ENCODE assay signal across 17 cellular contexts in the genomic region with DNA sequence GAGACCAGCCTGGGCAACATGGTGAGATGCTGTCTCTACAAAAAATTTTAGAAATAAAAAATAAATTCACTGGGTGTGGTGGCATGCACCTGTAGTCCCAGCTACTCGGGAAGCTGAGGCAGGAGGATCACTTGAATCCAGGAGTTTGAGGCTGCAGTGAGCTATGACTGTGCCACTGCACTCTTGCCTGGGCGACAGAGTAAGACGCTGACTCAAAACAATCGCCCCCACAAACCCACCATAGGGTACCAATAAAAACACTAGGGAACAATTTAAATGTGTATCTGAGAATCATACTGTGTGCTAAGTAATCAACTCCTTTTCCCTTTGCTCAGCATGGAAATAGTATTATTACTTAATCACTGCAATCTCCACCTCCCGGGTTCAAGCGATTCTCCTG. TPM values are rescaled to one million over a fixed set of nuclear protein-coding genes. Genes with fewer than 3 reads are reported as not detected.
DNase-seq lines count a peak whose midpoint lies in the region; ATAC-seq and TF ChIP-seq lines count a peak whose summit lies in the region.
"Not testable (repeated sequence)": the region's sequence is repeated elsewhere in the genome, so short reads cannot be mapped to it uniquely, and the experiment has no call there.
"Had no signal": no experiment of that assay in that cellular context is flagged by ENCODE, and none has a peak within 500 bp of the region (broad histone marks: within the 10 kb centered on the region; RNA-seq: fewer than 3 reads in every experiment).

No MANE protein-coding gene starts in this region.

- peaks cover 15 to 59% (median 38%) of the 10 kb centered on the region in 11 experiments for H3K36me3 ChIP-seq in BLaER1 treated with 17β-estradiol and CSF1 and Interleukin-3, amounts not matched to agents 10 nM and 100 nM
- H3K36me3 ChIP-seq in HUES6 (ENCODE audit: control insufficient read depth, insufficient read depth, low read length): peaks cover 36% of the 10 kb centered on the region
- peaks cover 22% of the 10 kb centered on the region for H3K36me3 ChIP-seq in SU-DHL-6 (ENCODE audit: low read length)

- H3K4me1 ChIP-seq in BLaER1 treated with 17β-estradiol and CSF1 and Interleukin-3, amounts not matched to agents 10 nM and 100 nM: peaks cover 55 to 85% (median 64%) of the 10 kb centered on the region in 10 experiments
- peaks cover 40% of the 10 kb centered on the region for H3K4me1 ChIP-seq in HUES6 (ENCODE audit: control insufficient read depth, insufficient read depth, low read length)

- H3F3A ChIP-seq in SU-DHL-6 (ENCODE audit: insufficient read depth): peaks cover 14% of the 10 kb centered on the region

- not testable (repeated sequence) for H3K9me2 ChIP-seq in SU-DHL-6 (replicated peaks; ENCODE audit: insufficient read depth, low read length)

- not testable (repeated sequence) for H2AFZ ChIP-seq in SU-DHL-6 (ENCODE audit: low read depth, low read length, severe bottlenecking)

- H4K20me1 ChIP-seq in BLaER1 treated with 17β-estradiol and CSF1 and Interleukin-3, amounts not matched to agents 10 nM and 100 nM: peaks cover 82 to 86% (median 85%) of the 10 kb centered on the region in 11 experiments
- peaks cover 74% of the 10 kb centered on the region for H4K20me1 ChIP-seq in SU-DHL-6 (ENCODE audit: low read depth, low read length)

- peak overlapping the region; percentile 50 to 100 (median 89); a peak in 21 of 22 replicates for H3K4me2 ChIP-seq in BLaER1 treated with 17β-estradiol and CSF1 and Interleukin-3, amounts not matched to agents 10 nM and 100 nM
- peak overlapping the region; percentile 88 for H3K4me2 ChIP-seq in SU-DHL-6 (ENCODE audit: low read depth, low read length, poor library complexity, severe bottlenecking)

- POLR2A ChIA-PET in activated CD4-positive, alpha-beta memory T cell treated with anti-CD3 and anti-CD28 coated beads for 36 hours (lab: Charles Lee): interaction anchor here (0.7 to 1.0 kb wide), 2 partner anchors 9 to 27 kb away, joined by 3 read pairs; a partner anchor contains a TSS
- POLR2A ChIA-PET in naive thymus-derived CD8-positive, alpha-beta T cell (lab: Charles Lee): not testable (repeated sequence)

- not testable (repeated sequence) for H3K27me3 ChIP-seq in BLaER1 treated with 17β-estradiol and CSF1 and Interleukin-3, amounts not matched to agents 10 nM and 100 nM; HUES6 (ENCODE audit: control insufficient read depth, insufficient read depth, low read length); SU-DHL-6 (ENCODE audit: low read length)

- CTCF ChIA-PET in activated CD4-positive, alpha-beta memory T cell treated with anti-CD3 and anti-CD28 coated beads for 36 hours (lab: Charles Lee): not testable (repeated sequence)

- peak overlapping the region; percentile 100 for H3K27ac Mint-ChIP-seq in activated CD4-positive, alpha-beta memory T cell treated with anti-CD3 and anti-CD28 coated beads for 36 hours
- H3K27ac Mint-ChIP-seq in activated T-helper 17 cell treated with anti-CD3 and anti-CD28 coated beads, Interleukin-2, amount 50 U/mL, for 72 hours: peak overlapping the region; percentile 100
- peak overlapping the region in 1 of 5 experiments; percentile 22 for H3K27ac Mint-ChIP-seq in brain
- H3K27ac Mint-ChIP-seq in naive thymus-derived CD8-positive, alpha-beta T cell: peak overlapping the region in 9 of 10 donors; percentile 75 to 100 (median 90)

- H3K4me3 Mint-ChIP-seq in activated CD4-positive, alpha-beta memory T cell treated with anti-CD3 and anti-CD28 coated beads for 36 hours: peak overlapping the region; percentile 54
- H3K4me3 Mint-ChIP-seq in activated T-helper 17 cell treated with anti-CD3 and anti-CD28 coated beads, Interleukin-2, amount 50 U/mL, for 72 hours: peak overlapping the region; percentile 96
- peak overlapping the region in 4 of 5 experiments; percentile 20 to 98 (median 86) for H3K4me3 Mint-ChIP-seq in brain
- peak overlapping the region; percentile 66 to 100 (median 99) for H3K4me3 Mint-ChIP-seq in naive thymus-derived CD8-positive, alpha-beta T cell

- not testable (repeated sequence) for H3K9me3 ChIP-seq in BLaER1 treated with 17β-estradiol and CSF1 and Interleukin-3, amounts not matched to agents 10 nM and 100 nM (replicated peaks in 1 of 11); HUES6 (ENCODE audit: control insufficient read depth, insufficient read depth, low read depth, low read length); SU-DHL-6 (ENCODE audit: insufficient read depth, low read length)

- not testable (repeated sequence) for TF ChIP-seq CTCF in SU-DHL-6 (IDR thresholded peaks at IDR 0.05; ENCODE audit: insufficient read depth, low read length, poor library complexity, severe bottlenecking); brain (conservative IDR thresholded peaks at IDR 0.05)

- H3K9ac ChIP-seq in BLaER1 treated with 17β-estradiol and CSF1 and Interleukin-3, amounts not matched to agents 10 nM and 100 nM; HUES6 (ENCODE audit: low read length); SU-DHL-6 (ENCODE audit: low read length): not testable (repeated sequence)

- peaks cover 31% of the 10 kb centered on the region for H3K36me3 Mint-ChIP-seq in activated CD4-positive, alpha-beta memory T cell treated with anti-CD3 and anti-CD28 coated beads for 36 hours
- peaks cover 89% of the 10 kb centered on the region for H3K36me3 Mint-ChIP-seq in activated T-helper 17 cell treated with anti-CD3 and anti-CD28 coated beads, Interleukin-2, amount 50 U/mL, for 72 hours (ENCODE audit: low read depth)
- H3K36me3 Mint-ChIP-seq in brain: peaks cover 32% of the 10 kb centered on the region
- H3K36me3 Mint-ChIP-seq in naive thymus-derived CD8-positive, alpha-beta T cell: peaks cover under 1 to 39% (median 9%) of the 10 kb centered on the region in 3 donors

- peak; percentile 17 for ATAC-seq in activated T-helper 17 cell treated with anti-CD3 and anti-CD28 coated beads, Interleukin-2, amount 50 U/mL, for 72 hours (replicated peaks)
- not testable (repeated sequence) for ATAC-seq in naive thymus-derived CD8-positive, alpha-beta T cell

- intact Hi-C loops in activated CD4-positive, alpha-beta memory T cell treated with anti-CD3 and anti-CD28 coated beads for 36 hours (cut with micrococcal nuclease): loop anchor here (10.0 kb wide), 2 partner anchors 819 to 1359 kb away; a partner anchor contains a TSS

- not testable (repeated sequence) for H3K27ac ChIP-seq in BLaER1 treated with 17β-estradiol and CSF1 and Interleukin-3, amounts not matched to agents 10 nM and 100 nM; HUES6 (ENCODE audit: low read depth, low read length); SU-DHL-6 (ENCODE audit: low read depth, low read length)

- peak; percentile 54 for DNase-seq in activated CD4-positive, alpha-beta memory T cell treated with anti-CD3 and anti-CD28 coated beads for 36 hours
- DNase-seq in naive thymus-derived CD8-positive, alpha-beta T cell: not testable (repeated sequence)
- peak; percentile 8 for DNase-seq in stimulated activated CD4-positive, alpha-beta T cell treated with anti-CD3 and anti-CD28 coated beads, Interleukin-4, amount 100 ng/mL, for 1 hour

- H3K27me3 Mint-ChIP-seq in activated CD4-positive, alpha-beta memory T cell treated with anti-CD3 and anti-CD28 coated beads for 36 hours; activated T-helper 17 cell treated with anti-CD3 and anti-CD28 coated beads, Interleukin-2, amount 50 U/mL, for 72 hours; naive thymus-derived CD8-positive, alpha-beta T cell: not testable (repeated sequence)
- H3K27me3 Mint-ChIP-seq in brain: peaks cover 19% of the 10 kb centered on the region

- not testable (repeated sequence) for H3K4me3 ChIP-seq in BLaER1 treated with 17β-estradiol and CSF1 and Interleukin-3, amounts not matched to agents 10 nM and 100 nM; SU-DHL-6 (ENCODE audit: insufficient read depth, low read length, poor library complexity, severe bottlenecking)
- H3K4me3 ChIP-seq in HUES6 (ENCODE audit: low read depth, low read length): peak overlapping the region; percentile 13; the same call in 1 of the 2 replicates

- peaks cover 84% of the 10 kb centered on the region for H3K4me1 Mint-ChIP-seq in activated CD4-positive, alpha-beta memory T cell treated with anti-CD3 and anti-CD28 coated beads for 36 hours (ENCODE audit: low read depth)
- peaks cover 55% of the 10 kb centered on the region for H3K4me1 Mint-ChIP-seq in activated T-helper 17 cell treated with anti-CD3 and anti-CD28 coated beads, Interleukin-2, amount 50 U/mL, for 72 hours
- H3K4me1 Mint-ChIP-seq in brain: peaks cover 90% of the 10 kb centered on the region
- H3K4me1 Mint-ChIP-seq in naive thymus-derived CD8-positive, alpha-beta T cell: peaks cover 58 to 98% (median 92%) of the 10 kb centered on the region in 4 donors

- peaks cover 90% of the 10 kb centered on the region for H3K79me2 ChIP-seq in SU-DHL-6 (ENCODE audit: insufficient read depth, low read length)

- H3K9me3 Mint-ChIP-seq in activated CD4-positive, alpha-beta memory T cell treated with anti-CD3 and anti-CD28 coated beads for 36 hours; activated T-helper 17 cell treated with anti-CD3 and anti-CD28 coated beads, Interleukin-2, amount 50 U/mL, for 72 hours; brain; naive thymus-derived CD8-positive, alpha-beta T cell: not testable (repeated sequence)

RNA-seq across cellular contexts. Expression of a gene that starts 4.1 kb away (rescaled TPM):
- total RNA-seq in activated CD4-positive, alpha-beta memory T cell treated with anti-CD3 and anti-CD28 coated beads for 36 hours: 100 to 1,000 TPM; 452 to 464 TPM
- total RNA-seq in activated T-helper 17 cell treated with anti-CD3 and anti-CD28 coated beads, Interleukin-2, amount 50 U/mL, for 72 hours: 100 to 1,000 TPM; 465 to 604 TPM
- polyA plus RNA-seq in brain (ENCODE audit: insufficient read depth, low read depth, low replicate concordance): 250 TPM
- 100 to 1,000 TPM; 534 to 610 TPM for total RNA-seq in naive thymus-derived CD8-positive, alpha-beta T cell
- 100 to 1,000 TPM; 354 to 411 (median 407) TPM for polyA plus RNA-seq in naive thymus-derived CD8-positive, alpha-beta T cell

RNA-seq across cellular contexts. Expression of a gene that starts 26.8 kb away (rescaled TPM):
- total RNA-seq in activated CD4-positive, alpha-beta memory T cell treated with anti-CD3 and anti-CD28 coated beads for 36 hours: 10 to 100 TPM; 60.4 to 66.7 TPM
- 10 to 100 TPM; 55.9 to 86.3 TPM for total RNA-seq in activated T-helper 17 cell treated with anti-CD3 and anti-CD28 coated beads, Interleukin-2, amount 50 U/mL, for 72 hours
- polyA plus RNA-seq in brain (ENCODE audit: insufficient read depth, low read depth, low replicate concordance): 7.6 TPM
- 10 to 100 TPM; 59.3 to 64.3 TPM for total RNA-seq in naive thymus-derived CD8-positive, alpha-beta T cell
- polyA plus RNA-seq in naive thymus-derived CD8-positive, alpha-beta T cell: 10 to 100 TPM; 28.9 to 31.0 (median 29.9) TPM

RNA-seq across cellular contexts. Expression of a gene that starts 37.1 kb away (rescaled TPM):
- 10 to 100 TPM; 51.7 to 52.1 TPM for total RNA-seq in activated CD4-positive, alpha-beta memory T cell treated with anti-CD3 and anti-CD28 coated beads for 36 hours
- 10 to 100 TPM; 45.5 to 54.8 TPM for total RNA-seq in activated T-helper 17 cell treated with anti-CD3 and anti-CD28 coated beads, Interleukin-2, amount 50 U/mL, for 72 hours
- 24.5 TPM for polyA plus RNA-seq in brain (ENCODE audit: insufficient read depth, low read depth, low replicate concordance)
- total RNA-seq in naive thymus-derived CD8-positive, alpha-beta T cell: 10 to 100 TPM; 28.1 to 28.2 TPM
- polyA plus RNA-seq in naive thymus-derived CD8-positive, alpha-beta T cell: 10 to 100 TPM; 25.5 to 33.3 (median 29.6) TPM

RNA-seq across cellular contexts. Expression of a gene that starts 58.4 kb away (rescaled TPM):
- total RNA-seq in activated CD4-positive, alpha-beta memory T cell treated with anti-CD3 and anti-CD28 coated beads for 36 hours: not detected
- total RNA-seq in activated T-helper 17 cell treated with anti-CD3 and anti-CD28 coated beads, Interleukin-2, amount 50 U/mL, for 72 hours: not detected
- not detected for polyA plus RNA-seq in brain (ENCODE audit: insufficient read depth, low read depth, low replicate concordance)
- total RNA-seq in naive thymus-derived CD8-positive, alpha-beta T cell: not detected
- polyA plus RNA-seq in naive thymus-derived CD8-positive, alpha-beta T cell: not detected
- total RNA-seq: A172, activated B cell treated with CpG ODN at 0.5 μM for 24 hours, Calu3, fibroblast of lung, liver, right cardiac atrium, suprapubic skin had no signal
- polyA plus RNA-seq: fibroblast of lung, keratinocyte, pancreas, right cardiac atrium had no signal
